In genomic region chr22:24147666-24148065, GRCh38 we compare ENCODE assay signal across 9 cellular contexts. TPM values are rescaled to one million over a fixed set of nuclear protein-coding genes. Genes with fewer than 3 reads are reported as not detected.
DNase-seq lines count a peak whose midpoint lies in the region; ATAC-seq and TF ChIP-seq lines count a peak whose summit lies in the region.
"Had no signal": no experiment of that assay in that cellular context is flagged by ENCODE, and none has a peak within 500 bp of the region (broad histone marks: within the 10 kb centered on the region; RNA-seq: fewer than 3 reads in every experiment).

No MANE protein-coding gene starts in this region.

- H3K4me2 ChIP-seq in GM23248 (ENCODE audit: unreplicated experiment): no peak overlapping the region

- peak overlapping the region; percentile 41; the same call in 1 of the 2 replicates for H3K27ac ChIP-seq in GM23248
- H3K27ac ChIP-seq in SJSA1: peak overlapping the region; percentile 70
- H3K27ac ChIP-seq in right cardiac atrium (ENCODE audit: low read length): peak overlapping the region; percentile 34
- H3K27ac ChIP-seq in skin epidermis: peak overlapping the region in 17 of 21 experiments; percentile 1 to 81 (median 60)

- H3K36me3 ChIP-seq in GM23248 (ENCODE audit: low read depth) (no peaks in the 10 kb centered on the region), SJSA1 (peaks cover 7% of the 10 kb centered on the region; the same call in 1 of the 2 replicates)

- DNase-seq in GM23248 (no peak), SJSA1 (ENCODE audit: low read depth in 1 of 2, low spot score in 2 of 2) (no peak), right cardiac atrium (peak in 2 of 3 donors; percentile 26 to 37), GM13977 (ENCODE audit: low spot score) (no peak), NCI-H146 treated with DMSO at 0.1 percent for 48 hours (lab: John Stamatoyannopoulos, UW; ENCODE audit: unreplicated experiment) (no peak), AG20443 (ENCODE audit: low spot score) (no peak)
- DNase-seq: activated CD4-positive, CD25-positive, alpha-beta regulatory T cell; NCI-H774 had no signal

- peaks cover 23% of the 10 kb centered on the region for H3K4me1 ChIP-seq in GM23248 (ENCODE audit: insufficient read depth)
- peaks cover 58% of the 10 kb centered on the region for H3K4me1 ChIP-seq in SJSA1 (replicated peaks)
- H3K4me1 ChIP-seq in right cardiac atrium (ENCODE audit: control insufficient read depth, insufficient read depth, low read length): peaks cover 37% of the 10 kb centered on the region

- H3K27me3 ChIP-seq in GM23248 (replicated peaks; ENCODE audit: insufficient read depth) (no peaks in the 10 kb centered on the region), SJSA1 (replicated peaks) (no peaks in the 10 kb centered on the region), right cardiac atrium (ENCODE audit: control insufficient read depth, insufficient read depth) (no peaks in the 10 kb centered on the region)

- H3K9me3 ChIP-seq in GM23248 (ENCODE audit: low read depth): no peaks in the 10 kb centered on the region
- no peaks in the 10 kb centered on the region for H3K9me3 ChIP-seq in SJSA1 (replicated peaks)
- no peaks in the 10 kb centered on the region for H3K9me3 ChIP-seq in right cardiac atrium (ENCODE audit: control insufficient read depth, low read length)

- intact Hi-C loops in right cardiac atrium (cut with DNase I): no loop called here

- no peaks in the 10 kb centered on the region for H3K9me2 ChIP-seq in GM23248 (ENCODE audit: insufficient read depth)

- H2AFZ ChIP-seq in GM23248: no peak overlapping the region

- 0 out of 2 replicates have a peak, but pooled peaks cover 8% of the 10 kb centered on the region for H3K79me2 ChIP-seq in GM23248 (ENCODE audit: insufficient read depth)

- no peak for ATAC-seq in right cardiac atrium

- no peaks in the 10 kb centered on the region for H4K20me1 ChIP-seq in GM23248 (ENCODE audit: insufficient read depth)

- 78 to 81% methylated on average over 3 of the region's 3 CpGs for WGBS in GM23248 (ENCODE audit: low coverage in 1 of 2, low lambda C conversion rate in 2 of 2, missing lambda C conversion rate in 2 of 2), 2 experiments
- WGBS in right cardiac atrium: 68% methylated on average over 3 of the region's 3 CpGs

- H3K4me3 ChIP-seq in GM23248 (no peak overlapping the region), SJSA1 (no peak overlapping the region), right cardiac atrium (ENCODE audit: low read length) (no peak overlapping the region), skin epidermis (no peak overlapping the region)

- no peak for TF ChIP-seq CTCF in GM13977 (IDR thresholded peaks at IDR 0.05; ENCODE audit: extremely low read depth, insufficient read depth, missing control alignments)

- in situ Hi-C loops in GM23248 (cut with MboI) (no loop called here), GM13977 (cut with MboI; ENCODE audit: low pct_unique_long_range_greater_than_20kb, low sequenced_read_pairs, unreplicated experiment) (no loop called here)

- peaks cover 25% of the 10 kb centered on the region for H3F3A ChIP-seq in GM23248 (ENCODE audit: insufficient read depth)

- H3K9ac ChIP-seq in GM23248: no peak overlapping the region

RNA-seq across cellular contexts. Expression of gene SUSD2, which starts 33.6 kb away (rescaled TPM):
- under 0.01 TPM in 1 of 2 replicates, not detected in the other for total RNA-seq in GM23248 (2014; rRNA removed; shearing (Covaris generic))
- polyA plus RNA-seq in GM23248 (2016; fragmentation: Nextera tagmentation; extraction: Ambion mirVana): 0.24 and 0.28 TPM in 2 replicates
- total RNA-seq in SJSA1 (2014; rRNA removed; shearing (Covaris generic)): 0.05 TPM in 1 of 2 replicates, not detected in the other
- total RNA-seq in right cardiac atrium: 1 to 10 TPM; 6.2 to 7.4 (median 7.3) TPM
- polyA plus RNA-seq in right cardiac atrium: 6.7 TPM

Comparison
In these comparisons a context has a peak if more than half of its experiments do, and no peak if none do; other contexts are left out.
1. DNase-seq: peak in right cardiac atrium (2 of 3); none in GM23248 (single experiment), SJSA1 (0 of 2), GM13977 (single experiment), NCI-H146 treated with DMSO at 0.1 percent for 48 hours (single experiment) and AG20443 (single experiment).
2. Peak in every context shown above with its lines, with median percentiles within 50 percentile points of each other: H3K27ac ChIP-seq.